In the genomic region with DNA sequence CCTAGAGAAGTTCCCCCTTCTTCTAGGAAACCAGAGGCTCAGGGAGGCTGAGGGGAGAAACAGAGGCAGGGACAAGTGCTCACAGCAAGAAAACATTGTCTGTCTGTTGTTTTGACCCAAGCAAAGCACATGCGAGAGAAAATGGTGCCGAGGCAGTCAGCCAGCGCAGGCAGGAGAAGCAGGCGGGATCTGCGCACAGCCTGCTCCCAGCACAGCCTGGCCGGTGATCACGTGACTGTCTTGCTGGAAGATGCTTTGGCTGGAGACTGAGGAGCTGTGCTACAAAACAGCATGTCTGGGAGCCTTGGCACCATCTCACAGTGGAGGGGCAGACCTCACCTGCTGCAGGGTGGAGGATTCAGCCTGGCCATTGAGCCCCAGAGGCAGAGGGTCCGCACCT, we compare ENCODE assay signal across 15 cellular contexts.
"Had no signal": no experiment of that assay in that cellular context is flagged by ENCODE, and none has a peak within 500 bp of the region (broad histone marks: within the 10 kb centered on the region; RNA-seq: fewer than 3 reads in every experiment).

No MANE protein-coding gene starts in this region.

- H3K4me3 Mint-ChIP-seq: effector memory CD8-positive, alpha-beta T cell; mesothelial cell of epicardium; natural killer cell; neural crest cell had no signal

- DNase-seq: effector memory CD8-positive, alpha-beta T cell; gastrocnemius medialis; islet precursor cell; natural killer cell; pancreas; psoas muscle; retina; sigmoid colon; stimulated activated CD4-positive, alpha-beta T cell treated with anti-CD3 and anti-CD28 coated beads, Interleukin-2, amount 100 ng/mL, for 24 hours; stimulated activated CD4-positive, alpha-beta T cell treated with anti-CD3 and anti-CD28 coated beads, Interleukin-4, amount 100 ng/mL, for 4 hours; stimulated activated naive CD4-positive, alpha-beta T cell; stomach; transverse colon had no signal

- H3K4me1 Mint-ChIP-seq: natural killer cell had no signal

- H3K36me3 Mint-ChIP-seq: mesothelial cell of epicardium, natural killer cell had no signal

- H3K9me3 Mint-ChIP-seq: neural crest cell had no signal

- H3K27ac Mint-ChIP-seq: effector memory CD8-positive, alpha-beta T cell; mesothelial cell of epicardium; natural killer cell had no signal
